In the genomic region with DNA sequence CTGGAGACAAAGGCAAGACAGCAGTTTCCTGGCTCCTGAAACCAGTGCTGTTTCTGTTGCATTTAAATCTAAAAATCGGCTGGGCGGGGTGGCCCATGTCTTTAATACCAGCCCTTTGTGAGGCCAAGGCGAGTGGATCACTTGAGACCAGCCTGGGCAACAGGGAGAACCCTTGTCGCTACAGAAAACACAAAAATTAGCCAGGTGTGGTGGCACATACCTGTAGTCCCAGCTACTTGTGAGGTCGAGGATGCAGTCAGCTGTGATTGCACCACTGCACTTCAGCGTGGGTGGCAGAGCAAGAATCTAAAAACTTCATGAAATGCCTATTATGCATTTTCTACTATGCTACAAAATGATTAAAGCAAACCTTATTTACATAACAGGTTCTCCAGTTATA, we compare ENCODE assay signal across 29 cellular contexts.
"Had no signal": no experiment of that assay in that cellular context is flagged by ENCODE, and none has a peak within 500 bp of the region (broad histone marks: within the 10 kb centered on the region; RNA-seq: fewer than 3 reads in every experiment).

No MANE protein-coding gene starts in this region.

- H3K27ac Mint-ChIP-seq: naive thymus-derived CD8-positive, alpha-beta T cell; natural killer cell treated with Interleukin-12 subunit alpha and Interleukin-12 subunit beta and Interleukin-15 and Interleukin-18, amount 100 ng/mL, for 72 hours; nephron progenitor cell; stimulated activated memory B cell treated with anti-CD40 and anti-IgM and Interleukin-4, amounts not matched to agents 10 μg/mL and 1 μg/mL and 100 μg/mL, for 72 hours; stimulated activated naive CD8-positive, alpha-beta T cell treated with anti-CD3 and anti-CD28 coated beads, Interleukin-15, amount 100 ng/mL, for 72 hours had no signal

- H3K4me1 ChIP-seq: pancreas, prostate gland, right lobe of liver, sigmoid colon, suprapubic skin, testis, tibial nerve, upper lobe of left lung, vagina had no signal

- H3K27me3 Mint-ChIP-seq: stimulated activated memory B cell treated with anti-CD40 and anti-IgM and Interleukin-4, amounts not matched to agents 10 μg/mL and 1 μg/mL and 100 μg/mL, for 72 hours had no signal

- ATAC-seq: naive thymus-derived CD8-positive, alpha-beta T cell; natural killer cell treated with Interleukin-12 subunit alpha and Interleukin-12 subunit beta and Interleukin-15 and Interleukin-18, amount 100 ng/mL, for 72 hours; pancreas; right cardiac atrium; right lobe of liver; stimulated activated memory B cell treated with anti-CD40 and anti-IgM and Interleukin-4, amounts not matched to agents 10 μg/mL and 1 μg/mL and 100 μg/mL, for 72 hours; stimulated activated naive CD8-positive, alpha-beta T cell treated with anti-CD3 and anti-CD28 coated beads, Interleukin-15, amount 100 ng/mL, for 72 hours; stimulated activated naive CD8-positive, alpha-beta T cell treated with anti-CD3 and anti-CD28 coated beads, Interleukin-15, Interleukin-2, amounts not matched to agents 100 U/mL and 50 U/mL, for 24 hours had no signal

- H3K36me3 ChIP-seq: neutrophil, pancreas, prostate gland, right lobe of liver, sigmoid colon, suprapubic skin, tibial nerve, upper lobe of left lung, vagina had no signal

- H3K9me3 ChIP-seq: neutrophil, pancreas, prostate gland, right lobe of liver, sigmoid colon, suprapubic skin, testis, tibial nerve, upper lobe of left lung, vagina had no signal

- H3K27me3 ChIP-seq: neutrophil, pancreas, right lobe of liver, sigmoid colon, suprapubic skin, testis, upper lobe of left lung, vagina had no signal

- H3K36me3 Mint-ChIP-seq: stimulated activated memory B cell treated with anti-CD40 and anti-IgM and Interleukin-4, amounts not matched to agents 10 μg/mL and 1 μg/mL and 100 μg/mL, for 72 hours had no signal

- H3K4me1 Mint-ChIP-seq: naive thymus-derived CD8-positive, alpha-beta T cell; nephron progenitor cell; neural crest cell; stimulated activated memory B cell treated with anti-CD40 and anti-IgM and Interleukin-4, amounts not matched to agents 10 μg/mL and 1 μg/mL and 100 μg/mL, for 72 hours; stimulated activated naive CD8-positive, alpha-beta T cell treated with anti-CD3 and anti-CD28 coated beads, Interleukin-15, amount 100 ng/mL, for 72 hours had no signal

- FAIRE-seq: small intestine, urothelium cell line had no signal

- H3K4me3 ChIP-seq: pancreas, prostate gland, right lobe of liver, sigmoid colon, suprapubic skin, testis, tibial nerve, upper lobe of left lung, vagina had no signal

- H3K27ac ChIP-seq: neutrophil, pancreas, prostate gland, right lobe of liver, sigmoid colon, suprapubic skin, testis, tibial nerve, upper lobe of left lung, vagina had no signal

- H3K4me3 Mint-ChIP-seq: naive thymus-derived CD8-positive, alpha-beta T cell; natural killer cell treated with Interleukin-12 subunit alpha and Interleukin-12 subunit beta and Interleukin-15 and Interleukin-18, amount 100 ng/mL, for 72 hours; nephron progenitor cell; neural crest cell; stimulated activated memory B cell treated with anti-CD40 and anti-IgM and Interleukin-4, amounts not matched to agents 10 μg/mL and 1 μg/mL and 100 μg/mL, for 72 hours; stimulated activated naive CD8-positive, alpha-beta T cell treated with anti-CD3 and anti-CD28 coated beads, Interleukin-15, amount 100 ng/mL, for 72 hours had no signal

- DNase-seq: naive thymus-derived CD8-positive, alpha-beta T cell; nephron progenitor cell; nucleus accumbens; pancreas; right cardiac atrium; right lobe of liver; sigmoid colon; small intestine; stimulated activated CD4-positive, alpha-beta T cell treated with anti-CD3 and anti-CD28 coated beads, Interleukin-15, amount 100 ng/mL, for 24 hours; stimulated activated CD4-positive, alpha-beta T cell treated with anti-CD3 and anti-CD28 coated beads, Interleukin-2, amount 100 ng/mL, for 24 hours; stimulated activated CD4-positive, alpha-beta T cell treated with anti-CD3 and anti-CD28 coated beads, Interleukin-2, amount 100 ng/mL, for 48 hours; stimulated activated CD4-positive, alpha-beta T cell treated with anti-CD3 and anti-CD28 coated beads, Interleukin-4, amount 100 ng/mL, for 4 hours; stimulated activated CD8-positive, alpha-beta memory T cell treated with anti-CD3 and anti-CD28 coated beads, Interleukin-4, amount 100 ng/mL, for 48 hours; stimulated activated naive CD4-positive, alpha-beta T cell; stimulated activated naive CD8-positive, alpha-beta T cell treated with anti-CD3 and anti-CD28 coated beads, Interleukin-15, amount 100 ng/mL, for 72 hours; stimulated activated naive CD8-positive, alpha-beta T cell treated with anti-CD3 and anti-CD28 coated beads, Interleukin-15, Interleukin-2, amounts not matched to agents 100 U/mL and 50 U/mL, for 24 hours; substantia nigra; testis; trophoblast cell; upper lobe of left lung had no signal
